ENCODE assay signal across 23 cellular contexts in genomic region chr3:62793961-62794360, GRCh38.
"Had no signal": no experiment of that assay in that cellular context is flagged by ENCODE, and none has a peak within 500 bp of the region (broad histone marks: within the 10 kb centered on the region; RNA-seq: fewer than 3 reads in every experiment).

No MANE protein-coding gene starts in this region.

- H3K27ac ChIP-seq: left ventricle myocardium inferior, ovary, right atrium auricular region, right lobe of liver, skin epidermis, stomach, testis, thyroid gland, transverse colon, upper lobe of left lung, vagina had no signal

- H3K9me3 ChIP-seq: left ventricle myocardium inferior, mucosa of descending colon, ovary, right atrium auricular region, right lobe of liver, stomach, testis, thyroid gland, transverse colon, upper lobe of left lung, vagina had no signal

- DNase-seq: islet precursor cell; left ventricle myocardium inferior; midbrain; mucosa of descending colon; naive thymus-derived CD4-positive, alpha-beta T cell; ovary; right lobe of liver; stimulated activated CD4-positive, alpha-beta T cell treated with anti-CD3 and anti-CD28 coated beads, Interleukin-12 subunit alpha, Interleukin-12 subunit beta, amount 100 ng/mL, for 4 hours; stimulated activated CD4-positive, alpha-beta T cell treated with anti-CD3 and anti-CD28 coated beads, Interleukin-15, amount 100 ng/mL, for 24 hours; stimulated activated CD4-positive, alpha-beta T cell treated with anti-CD3 and anti-CD28 coated beads, Interleukin-2, amount 100 ng/mL, for 24 hours; stimulated activated CD4-positive, alpha-beta T cell treated with anti-CD3 and anti-CD28 coated beads, Interleukin-4, amount 100 ng/mL, for 1 hour; stimulated activated naive B cell treated with anti-CD40 and anti-IgM and Interleukin-4, amounts not matched to agents 10 μg/mL and 1 μg/mL and 100 μg/mL, for 72 hours; stimulated activated naive CD8-positive, alpha-beta T cell treated with anti-CD3 and anti-CD28 coated beads, Interleukin-15, Interleukin-2, amounts not matched to agents 100 U/mL and 50 U/mL, for 24 hours; stomach; testis; thyroid gland; transverse colon; upper lobe of left lung had no signal

- H3K4me3 ChIP-seq: left ventricle myocardium inferior, lung, mucosa of descending colon, ovary, right atrium auricular region, right lobe of liver, skin epidermis, stomach, testis, thyroid gland, transverse colon, upper lobe of left lung, vagina had no signal

- H3K36me3 ChIP-seq: left ventricle myocardium inferior, ovary, right atrium auricular region, right lobe of liver, stomach, thyroid gland, transverse colon, upper lobe of left lung, vagina had no signal

- H3K4me1 ChIP-seq: left ventricle myocardium inferior, right atrium auricular region, right lobe of liver, stomach, testis, thyroid gland, upper lobe of left lung, vagina had no signal

- H3K27me3 ChIP-seq: ovary, right atrium auricular region, right lobe of liver, stomach, testis, thyroid gland, transverse colon, upper lobe of left lung, vagina had no signal

- ATAC-seq: mucosa of descending colon; naive thymus-derived CD4-positive, alpha-beta T cell; natural killer cell treated with Interleukin-12 subunit alpha and Interleukin-12 subunit beta and Interleukin-15 and Interleukin-18, amount 100 ng/mL, for 72 hours; right lobe of liver; stimulated activated naive B cell treated with anti-CD40 and anti-IgM and Interleukin-4, amounts not matched to agents 10 μg/mL and 1 μg/mL and 100 μg/mL, for 72 hours; stimulated activated naive CD8-positive, alpha-beta T cell treated with anti-CD3 and anti-CD28 coated beads, Interleukin-15, Interleukin-2, amounts not matched to agents 100 U/mL and 50 U/mL, for 24 hours had no signal
